ENCODE assay signal across 27 cellular contexts in the genomic region with DNA sequence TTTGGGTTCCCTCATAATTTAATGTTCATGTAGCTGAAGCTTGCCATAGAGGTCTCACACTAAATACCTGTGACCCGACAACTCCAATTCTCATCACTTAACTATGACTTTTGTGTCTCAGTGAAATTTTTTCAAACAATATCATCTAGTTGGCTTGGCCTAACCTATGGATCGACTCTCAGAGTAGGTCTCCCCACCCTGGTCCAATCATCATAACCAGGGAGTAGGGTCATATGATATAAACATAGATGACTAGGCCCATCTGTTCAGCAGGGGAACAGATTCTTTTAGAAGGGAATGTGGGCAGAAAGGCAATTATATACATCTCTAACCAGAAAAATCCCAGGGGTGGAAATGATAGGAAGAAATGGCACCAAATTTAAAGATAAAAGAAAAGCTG.
DNase-seq lines count a peak whose midpoint lies in the region; ATAC-seq, FAIRE-seq and TF ChIP-seq lines count a peak whose summit lies in the region.
"Had no signal": no experiment of that assay in that cellular context is flagged by ENCODE, and none has a peak within 500 bp of the region (broad histone marks: within the 10 kb centered on the region; RNA-seq: fewer than 3 reads in every experiment).

No MANE protein-coding gene starts in this region.

- peaks cover 69% of the 10 kb centered on the region for H3K4me1 Mint-ChIP-seq in activated CD4-positive, alpha-beta T cell treated with anti-CD3 and anti-CD28 coated beads for 36 hours
- peaks cover 29% of the 10 kb centered on the region for H3K4me1 Mint-ChIP-seq in memory B cell
- H3K4me1 Mint-ChIP-seq in activated T-helper 2 cell treated with anti-CD3 and anti-CD28 coated beads, Interferon-gamma antibody, Interleukin-2, Interleukin-4, amounts not matched to agents 10 μg/mL and 5 μg/mL and 100 μg/mL, durations not matched to agents 14 hours and 24 hours and 36 hours (ENCODE audit: low read depth) = peaks cover 47% of the 10 kb centered on the region

- H4K20me1 ChIP-seq in BLaER1 treated with 17β-estradiol and CSF1 and Interleukin-3, amounts not matched to agents 10 nM and 100 nM = no peaks in the 10 kb centered on the region
- no peaks in the 10 kb centered on the region for H4K20me1 ChIP-seq in Loucy (ENCODE audit: insufficient read depth, low read length, poor library complexity, severe bottlenecking)

- no peaks in the 10 kb centered on the region for H3K36me3 Mint-ChIP-seq in activated CD4-positive, alpha-beta T cell treated with anti-CD3 and anti-CD28 coated beads for 36 hours (ENCODE audit: low read depth)
- no peaks in the 10 kb centered on the region for H3K36me3 Mint-ChIP-seq in memory B cell
- peaks cover 9% of the 10 kb centered on the region for H3K36me3 Mint-ChIP-seq in activated T-helper 2 cell treated with anti-CD3 and anti-CD28 coated beads, Interferon-gamma antibody, Interleukin-2, Interleukin-4, amounts not matched to agents 10 μg/mL and 5 μg/mL and 100 μg/mL, durations not matched to agents 14 hours and 24 hours and 36 hours (ENCODE audit: low read depth)

- H3K4me3 ChIP-seq in BLaER1 treated with 17β-estradiol and CSF1 and Interleukin-3, amounts not matched to agents 10 nM and 100 nM = no peak overlapping the region
- H3K4me3 ChIP-seq in Loucy (ENCODE audit: low read length, poor library complexity, severe bottlenecking) = no peak overlapping the region
- H3K4me3 ChIP-seq: body of pancreas, PC-9 had no signal

- no peaks in the 10 kb centered on the region for H3F3A ChIP-seq in Loucy (ENCODE audit: low read depth)

- no peaks in the 10 kb centered on the region for H3K27me3 Mint-ChIP-seq in activated CD4-positive, alpha-beta T cell treated with anti-CD3 and anti-CD28 coated beads for 36 hours
- no peaks in the 10 kb centered on the region for H3K27me3 Mint-ChIP-seq in memory B cell
- H3K27me3 Mint-ChIP-seq in activated T-helper 2 cell treated with anti-CD3 and anti-CD28 coated beads, Interferon-gamma antibody, Interleukin-2, Interleukin-4, amounts not matched to agents 10 μg/mL and 5 μg/mL and 100 μg/mL, durations not matched to agents 14 hours and 24 hours and 36 hours (ENCODE audit: low read depth) = no peaks in the 10 kb centered on the region
- H3K27me3 Mint-ChIP-seq: activated CD8-positive, alpha-beta memory T cell treated with anti-CD3 and anti-CD28 coated beads, Interleukin-2, amount 10 ng/mL, durations not matched to agents 7 days and 5 days had no signal

- H3K9me3 ChIP-seq in BLaER1 treated with 17β-estradiol and CSF1 and Interleukin-3, amounts not matched to agents 10 nM and 100 nM (replicated peaks in 1 of 11) = peaks cover 0 to 11% (median 4%) of the 10 kb centered on the region in 11 experiments; a peak in 11 of 22 replicates
- H3K9me3 ChIP-seq in Loucy (ENCODE audit: insufficient read depth, low read depth, low read length) = no peaks in the 10 kb centered on the region
- H3K9me3 ChIP-seq: body of pancreas, Caco-2 had no signal

- no peaks in the 10 kb centered on the region for H3K27me3 ChIP-seq in BLaER1 treated with 17β-estradiol and CSF1 and Interleukin-3, amounts not matched to agents 10 nM and 100 nM
- H3K27me3 ChIP-seq in Loucy (ENCODE audit: insufficient read depth, low read length, poor library complexity, severe bottlenecking) = no peaks in the 10 kb centered on the region
- H3K27me3 ChIP-seq: body of pancreas had no signal

- peak overlapping the region in 6 of 11 experiments; percentile 10 to 77 (median 24); a peak in 8 of 22 replicates for H3K4me2 ChIP-seq in BLaER1 treated with 17β-estradiol and CSF1 and Interleukin-3, amounts not matched to agents 10 nM and 100 nM
- H3K4me2 ChIP-seq in Loucy (ENCODE audit: low read depth, low read length, poor library complexity, severe bottlenecking) = no peak overlapping the region
- H3K4me2 ChIP-seq: PC-9 had no signal

- no peaks in the 10 kb centered on the region for H3K9me3 Mint-ChIP-seq in activated CD4-positive, alpha-beta T cell treated with anti-CD3 and anti-CD28 coated beads for 36 hours (ENCODE audit: low read depth)
- H3K9me3 Mint-ChIP-seq in memory B cell = no peaks in the 10 kb centered on the region
- no peaks in the 10 kb centered on the region for H3K9me3 Mint-ChIP-seq in activated T-helper 2 cell treated with anti-CD3 and anti-CD28 coated beads, Interferon-gamma antibody, Interleukin-2, Interleukin-4, amounts not matched to agents 10 μg/mL and 5 μg/mL and 100 μg/mL, durations not matched to agents 14 hours and 24 hours and 36 hours

- H3K27ac Mint-ChIP-seq in activated CD4-positive, alpha-beta T cell treated with anti-CD3 and anti-CD28 coated beads for 36 hours = peak overlapping the region; percentile 27
- H3K27ac Mint-ChIP-seq in memory B cell = peak overlapping the region; percentile 67
- no peak overlapping the region for H3K27ac Mint-ChIP-seq in activated T-helper 2 cell treated with anti-CD3 and anti-CD28 coated beads, Interferon-gamma antibody, Interleukin-2, Interleukin-4, amounts not matched to agents 10 μg/mL and 5 μg/mL and 100 μg/mL, durations not matched to agents 14 hours and 24 hours and 36 hours
- H3K27ac Mint-ChIP-seq: activated CD8-positive, alpha-beta memory T cell treated with anti-CD3 and anti-CD28 coated beads, Interleukin-2, amount 10 ng/mL, durations not matched to agents 7 days and 5 days had no signal

- H3K4me1 ChIP-seq in BLaER1 treated with 17β-estradiol and CSF1 and Interleukin-3, amounts not matched to agents 10 nM and 100 nM = peaks cover 41 to 71% (median 50%) of the 10 kb centered on the region in 10 experiments
- peaks cover 14% of the 10 kb centered on the region for H3K4me1 ChIP-seq in Loucy (ENCODE audit: insufficient read depth, low read length, poor library complexity, severe bottlenecking)
- H3K4me1 ChIP-seq: Caco-2 had no signal

- H3K79me2 ChIP-seq in Loucy (ENCODE audit: insufficient read depth, low read length) = no peaks in the 10 kb centered on the region

- no peak for ATAC-seq in activated CD4-positive, alpha-beta T cell treated with anti-CD3 and anti-CD28 coated beads for 36 hours
- no peak for ATAC-seq in memory B cell (ENCODE audit: low read depth)
- ATAC-seq: activated CD8-positive, alpha-beta memory T cell treated with anti-CD3 and anti-CD28 coated beads, Interleukin-2, amount 10 ng/mL, durations not matched to agents 7 days and 5 days; body of pancreas had no signal

- no peak overlapping the region for H3K9ac ChIP-seq in BLaER1 treated with 17β-estradiol and CSF1 and Interleukin-3, amounts not matched to agents 10 nM and 100 nM
- no peak overlapping the region for H3K9ac ChIP-seq in Loucy (ENCODE audit: low read depth, low read length, poor library complexity, severe bottlenecking)

- no peak for TF ChIP-seq CTCF in Loucy (conservative IDR thresholded peaks at IDR 0.05; ENCODE audit: low read length)

- CTCF ChIA-PET in activated CD4-positive, alpha-beta T cell treated with anti-CD3 and anti-CD28 coated beads for 36 hours (lab: Charles Lee) = interaction anchor here (0.8 to 1.5 kb wide), 2 partner anchors 74 to 92 kb away, joined by 3 to 4 read pairs; no protein-coding TSS in a partner anchor

- no peak for DNase-seq in activated CD4-positive, alpha-beta T cell treated with anti-CD3 and anti-CD28 coated beads for 36 hours
- no peak for DNase-seq in activated CD4-positive, alpha-beta T cell treated with anti-CD3 and anti-CD28 coated beads for 1 hour
- no peak for DNase-seq in memory B cell (ENCODE audit: low spot score in 2 of 2)
- DNase-seq in NCI-H187 treated with DMSO at 0.1 percent for 48 hours (lab: John Stamatoyannopoulos, UW) = no peak
- no peak for DNase-seq in frontal cortex (ENCODE audit: low spot score in 2 of 2)
- DNase-seq in activated T-helper 2 cell treated with anti-CD3 and anti-CD28 coated beads, Interferon-gamma antibody, Interleukin-2, Interleukin-4, amounts not matched to agents 10 μg/mL and 5 μg/mL and 100 μg/mL, durations not matched to agents 14 hours and 24 hours and 36 hours (ENCODE audit: low spot score) = no peak
- DNase-seq: activated CD4-positive, CD25-positive, alpha-beta regulatory T cell treated with anti-CD3 and anti-CD28 coated beads, Interleukin-2, amount 50 U/mL, for 72 hours; activated CD8-positive, alpha-beta memory T cell treated with anti-CD3 and anti-CD28 coated beads, Interleukin-2, amount 10 ng/mL, durations not matched to agents 7 days and 5 days; body of pancreas; Caco-2; cerebellar nuclear complex; EL; head of caudate nucleus; left cardiac atrium; MM.1S; NCI-H1417 treated with DMSO at 0.1 percent for 48 hours; NCI-H510A; NK-92 treated with Interleukin-12 subunit alpha and Interleukin-12 subunit beta, amount 100 ng/mL, for 24 hours; nucleus accumbens; PC-9; SHP77; stimulated activated CD8-positive, alpha-beta memory T cell treated with anti-CD3 and anti-CD28 coated beads, Interleukin-4, amount 100 ng/mL, for 48 hours; SW 1271 had no signal

- 0 out of 2 replicates have a peak overlapping the region, but pooled peaks have one; percentile 21 for H2AFZ ChIP-seq in Loucy (ENCODE audit: low read length)
- H2AFZ ChIP-seq: PC-9 had no signal

- intact Hi-C loops in activated CD4-positive, alpha-beta T cell treated with anti-CD3 and anti-CD28 coated beads for 36 hours (cut with DNase I, micrococcal nuclease) = no loop called here
- intact Hi-C loops in activated T-helper 2 cell treated with anti-CD3 and anti-CD28 coated beads, Interferon-gamma antibody, Interleukin-2, Interleukin-4, amounts not matched to agents 10 μg/mL and 5 μg/mL and 100 μg/mL, durations not matched to agents 14 hours and 24 hours and 36 hours (cut with micrococcal nuclease) = loop anchor here (5.0 to 10.0 kb wide), 2 partner anchors 269 to 491 kb away; a partner anchor contains a TSS

- H3K4me3 Mint-ChIP-seq in activated CD4-positive, alpha-beta T cell treated with anti-CD3 and anti-CD28 coated beads for 36 hours = no peak overlapping the region
- no peak overlapping the region for H3K4me3 Mint-ChIP-seq in memory B cell
- H3K4me3 Mint-ChIP-seq in activated T-helper 2 cell treated with anti-CD3 and anti-CD28 coated beads, Interferon-gamma antibody, Interleukin-2, Interleukin-4, amounts not matched to agents 10 μg/mL and 5 μg/mL and 100 μg/mL, durations not matched to agents 14 hours and 24 hours and 36 hours (ENCODE audit: low read depth) = no peak overlapping the region
- H3K4me3 Mint-ChIP-seq: activated CD8-positive, alpha-beta memory T cell treated with anti-CD3 and anti-CD28 coated beads, Interleukin-2, amount 10 ng/mL, durations not matched to agents 7 days and 5 days had no signal

- FAIRE-seq in frontal cortex (lab: Jason Lieb, UNC) = no peak
- FAIRE-seq: endothelial cell of umbilical vein, GM12892 had no signal

- no peaks in the 10 kb centered on the region for H3K36me3 ChIP-seq in BLaER1 treated with 17β-estradiol and CSF1 and Interleukin-3, amounts not matched to agents 10 nM and 100 nM
- H3K36me3 ChIP-seq in Loucy (ENCODE audit: insufficient read depth, low read length) = no peaks in the 10 kb centered on the region

- POLR2A ChIA-PET in activated CD4-positive, alpha-beta T cell treated with anti-CD3 and anti-CD28 coated beads for 36 hours (lab: Charles Lee) = no interaction called here

- H3K9me2 ChIP-seq in Loucy (replicated peaks; ENCODE audit: low read depth, low read length) = no peaks in the 10 kb centered on the region

- H3K27ac ChIP-seq in BLaER1 treated with 17β-estradiol and CSF1 and Interleukin-3, amounts not matched to agents 10 nM and 100 nM = peak overlapping the region in 3 of 11 experiments; percentile 15 to 25 (median 19); a peak in 2 of 22 replicates
- H3K27ac ChIP-seq: body of pancreas, PC-9 had no signal
